In the genomic region with DNA sequence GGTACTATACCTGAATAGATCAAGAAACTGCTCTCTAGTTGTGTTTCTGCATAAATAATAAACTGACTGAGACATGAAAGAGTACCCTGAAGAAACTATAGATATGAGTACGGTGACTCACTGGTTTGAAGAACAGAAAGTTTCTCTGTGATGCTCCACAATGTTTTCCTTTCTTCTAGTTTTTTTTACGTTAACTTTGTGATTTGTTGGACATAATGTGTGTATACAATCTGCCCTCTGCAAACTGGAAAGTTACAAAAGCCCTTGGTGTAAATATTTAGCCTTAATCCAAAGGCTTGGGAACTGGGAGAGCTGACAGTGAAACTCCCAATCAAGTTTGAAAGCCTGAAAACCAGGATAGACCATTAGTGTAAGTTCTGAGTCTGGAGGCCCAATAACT, we compare ENCODE assay signal across 28 cellular contexts.
"Had no signal": no experiment of that assay in that cellular context is flagged by ENCODE, and none has a peak within 500 bp of the region (broad histone marks: within the 10 kb centered on the region; RNA-seq: fewer than 3 reads in every experiment).

No MANE protein-coding gene starts in this region.

- DNase-seq: cortex of kidney; effector memory CD8-positive, alpha-beta T cell; erythroblast; esophagus squamous epithelium; gastrocnemius medialis; heart left ventricle; islet precursor cell; kidney glomerular epithelial cell; left colon; left ventricle myocardium inferior; lower lobe of right lung; sigmoid colon; spleen; stimulated activated CD4-positive, alpha-beta T cell treated with anti-CD3 and anti-CD28 coated beads, Interleukin-15, amount 100 ng/mL, for 24 hours; stimulated activated CD4-positive, alpha-beta T cell treated with anti-CD3 and anti-CD28 coated beads, Interleukin-2, amount 100 ng/mL, for 48 hours; stimulated activated naive B cell treated with anti-CD40 and anti-IgM and Interleukin-4, amounts not matched to agents 10 μg/mL and 1 μg/mL and 100 μg/mL, for 72 hours; upper lobe of left lung had no signal

- H3K27ac ChIP-seq: esophagus squamous epithelium, gastrocnemius medialis, heart left ventricle, hepatocyte, left ventricle myocardium inferior, lower lobe of right lung, neutrophil, parathyroid adenoma, sigmoid colon, spleen, thoracic aorta, tibial nerve, upper lobe of left lung had no signal

- H3K36me3 ChIP-seq: esophagus squamous epithelium, gastrocnemius medialis, heart left ventricle, left ventricle myocardium inferior, lower lobe of right lung, neutrophil, sigmoid colon, spleen, thoracic aorta, tibial nerve, upper lobe of left lung had no signal

- H3K4me2 ChIP-seq: hepatocyte had no signal

- H3K36me3 Mint-ChIP-seq: natural killer cell treated with Interleukin-12 subunit alpha and Interleukin-12 subunit beta and Interleukin-15 and Interleukin-18, amount 100 ng/mL, for 72 hours had no signal

- H3K27me3 ChIP-seq: gastrocnemius medialis, hepatocyte, sigmoid colon, tibial nerve, upper lobe of left lung had no signal

- H3K4me1 ChIP-seq: gastrocnemius medialis, left ventricle myocardium inferior, lower lobe of right lung, parathyroid adenoma, sigmoid colon had no signal

- H3K27ac Mint-ChIP-seq: effector memory CD8-positive, alpha-beta T cell; natural killer cell treated with Interleukin-12 subunit alpha and Interleukin-12 subunit beta and Interleukin-15 and Interleukin-18, amount 100 ng/mL, for 72 hours; progenitor cell of endocrine pancreas; stimulated activated naive B cell treated with anti-CD40 and anti-IgM and Interleukin-4, amounts not matched to agents 10 μg/mL and 1 μg/mL and 100 μg/mL, for 72 hours; stimulated activated naive CD8-positive, alpha-beta T cell treated with anti-CD3 and anti-CD28 coated beads, Interleukin-15, Interleukin-2, amounts not matched to agents 100 ng/mL and 50 ng/mL, for 24 hours had no signal

- FAIRE-seq: endometrium, urothelium cell line had no signal

- H3K4me3 ChIP-seq: esophagus squamous epithelium, gastrocnemius medialis, heart left ventricle, hepatocyte, left ventricle myocardium inferior, lower lobe of right lung, sigmoid colon, spleen, thoracic aorta, tibial nerve, upper lobe of left lung had no signal

- H3K79me2 ChIP-seq: hepatocyte, parathyroid adenoma had no signal

- H2AFZ ChIP-seq: hepatocyte, parathyroid adenoma had no signal

- H3K4me3 Mint-ChIP-seq: effector memory CD8-positive, alpha-beta T cell; natural killer cell treated with Interleukin-12 subunit alpha and Interleukin-12 subunit beta and Interleukin-15 and Interleukin-18, amount 100 ng/mL, for 72 hours; neural crest cell; stimulated activated naive B cell treated with anti-CD40 and anti-IgM and Interleukin-4, amounts not matched to agents 10 μg/mL and 1 μg/mL and 100 μg/mL, for 72 hours; stimulated activated naive CD8-positive, alpha-beta T cell treated with anti-CD3 and anti-CD28 coated beads, Interleukin-15, Interleukin-2, amounts not matched to agents 100 ng/mL and 50 ng/mL, for 24 hours had no signal

- H3K9ac ChIP-seq: parathyroid adenoma had no signal

- ATAC-seq: effector memory CD8-positive, alpha-beta T cell; gastrocnemius medialis; heart left ventricle; left colon; lower lobe of right lung; natural killer cell treated with Interleukin-12 subunit alpha and Interleukin-12 subunit beta and Interleukin-15 and Interleukin-18, amount 100 ng/mL, for 72 hours; stimulated activated naive B cell treated with anti-CD40 and anti-IgM and Interleukin-4, amounts not matched to agents 10 μg/mL and 1 μg/mL and 100 μg/mL, for 72 hours had no signal

- H3K9me3 Mint-ChIP-seq: effector memory CD8-positive, alpha-beta T cell; natural killer cell treated with Interleukin-12 subunit alpha and Interleukin-12 subunit beta and Interleukin-15 and Interleukin-18, amount 100 ng/mL, for 72 hours; neural crest cell; stimulated activated naive B cell treated with anti-CD40 and anti-IgM and Interleukin-4, amounts not matched to agents 10 μg/mL and 1 μg/mL and 100 μg/mL, for 72 hours; stimulated activated naive CD8-positive, alpha-beta T cell treated with anti-CD3 and anti-CD28 coated beads, Interleukin-15, Interleukin-2, amounts not matched to agents 100 ng/mL and 50 ng/mL, for 24 hours had no signal

- H3K27me3 Mint-ChIP-seq: progenitor cell of endocrine pancreas had no signal

- H3K9me3 ChIP-seq: esophagus squamous epithelium, gastrocnemius medialis, heart left ventricle, left ventricle myocardium inferior, lower lobe of right lung, neutrophil, sigmoid colon, spleen, thoracic aorta, tibial nerve, upper lobe of left lung had no signal
